Comparison of ENCODE assay signal across 1 cellular context in the genomic region with DNA sequence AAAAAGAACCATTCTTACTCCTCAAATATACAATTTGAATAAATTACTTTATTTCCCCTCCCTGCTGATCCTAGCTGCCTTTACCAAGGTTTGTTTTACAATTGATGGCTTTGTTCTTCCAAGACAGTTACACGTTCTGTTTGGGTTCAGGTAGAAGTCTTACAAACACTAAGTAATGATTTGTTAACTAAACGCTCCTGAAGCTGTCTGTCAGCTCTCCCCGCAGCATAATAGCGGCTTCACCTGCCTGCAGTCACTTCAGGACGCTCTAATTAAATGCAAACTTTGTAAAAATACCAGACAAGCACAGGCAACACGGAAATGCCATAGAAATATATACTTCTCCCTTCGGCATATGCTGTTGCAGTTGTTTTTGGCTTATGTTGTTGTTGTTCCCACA.
TF ChIP-seq lines count a peak whose summit lies in the region.

No MANE protein-coding gene starts in this region.

TF ChIP-seq in WTC11, 78 proteins besides CTCF, POLR2A, EP300 and RAD21 (continued from another document):
- TF ChIP-seq ATF6 (CRISPR knock-in tag; IDR thresholded peaks at IDR 0.05) (no peak), ATF3 (CRISPR knock-in tag; conservative IDR thresholded peaks at IDR 0.05) (no peak), ZNF281 (CRISPR knock-in tag; IDR thresholded peaks at IDR 0.05) (no peak)
- TF ChIP-seq, protein P1, sequence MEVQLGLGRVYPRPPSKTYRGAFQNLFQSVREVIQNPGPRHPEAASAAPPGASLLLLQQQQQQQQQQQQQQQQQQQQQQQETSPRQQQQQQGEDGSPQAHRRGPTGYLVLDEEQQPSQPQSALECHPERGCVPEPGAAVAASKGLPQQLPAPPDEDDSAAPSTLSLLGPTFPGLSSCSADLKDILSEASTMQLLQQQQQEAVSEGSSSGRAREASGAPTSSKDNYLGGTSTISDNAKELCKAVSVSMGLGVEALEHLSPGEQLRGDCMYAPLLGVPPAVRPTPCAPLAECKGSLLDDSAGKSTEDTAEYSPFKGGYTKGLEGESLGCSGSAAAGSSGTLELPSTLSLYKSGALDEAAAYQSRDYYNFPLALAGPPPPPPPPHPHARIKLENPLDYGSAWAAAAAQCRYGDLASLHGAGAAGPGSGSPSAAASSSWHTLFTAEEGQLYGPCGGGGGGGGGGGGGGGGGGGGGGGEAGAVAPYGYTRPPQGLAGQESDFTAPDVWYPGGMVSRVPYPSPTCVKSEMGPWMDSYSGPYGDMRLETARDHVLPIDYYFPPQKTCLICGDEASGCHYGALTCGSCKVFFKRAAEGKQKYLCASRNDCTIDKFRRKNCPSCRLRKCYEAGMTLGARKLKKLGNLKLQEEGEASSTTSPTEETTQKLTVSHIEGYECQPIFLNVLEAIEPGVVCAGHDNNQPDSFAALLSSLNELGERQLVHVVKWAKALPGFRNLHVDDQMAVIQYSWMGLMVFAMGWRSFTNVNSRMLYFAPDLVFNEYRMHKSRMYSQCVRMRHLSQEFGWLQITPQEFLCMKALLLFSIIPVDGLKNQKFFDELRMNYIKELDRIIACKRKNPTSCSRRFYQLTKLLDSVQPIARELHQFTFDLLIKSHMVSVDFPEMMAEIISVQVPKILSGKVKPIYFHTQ (CRISPR knock-in tag; IDR thresholded peaks at IDR 0.05), result no peak
